ENCODE assay signal across 26 cellular contexts in the genomic region with DNA sequence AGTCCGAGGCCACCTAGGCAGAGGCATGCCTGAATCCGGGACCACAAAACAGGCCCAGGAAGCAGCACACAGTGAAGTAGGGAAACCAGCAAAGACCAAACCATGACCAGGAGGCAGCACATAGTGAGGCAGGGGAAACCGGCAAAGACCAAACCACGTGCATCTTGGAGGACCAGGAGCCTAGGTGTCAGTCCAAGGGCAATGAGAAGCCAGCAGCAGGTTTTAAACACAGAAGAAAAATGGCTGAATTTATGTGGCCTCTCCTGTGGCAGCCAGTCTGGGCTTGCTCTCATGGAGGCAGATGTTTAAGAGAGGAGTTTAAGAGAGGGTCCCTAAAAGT.
"Had no signal": no experiment of that assay in that cellular context is flagged by ENCODE, and none has a peak within 500 bp of the region (broad histone marks: within the 10 kb centered on the region; RNA-seq: fewer than 3 reads in every experiment).

No MANE protein-coding gene starts in this region.

- H3K9me3 Mint-ChIP-seq: activated B cell treated with CpG ODN at 0.5 μM for 24 hours; activated CD4-positive, alpha-beta memory T cell treated with anti-CD3 and anti-CD28 coated beads for 36 hours; activated CD4-positive, alpha-beta T cell treated with anti-CD3 and anti-CD28 coated beads, Interleukin-2, amount 10 ng/mL, durations not matched to agents 24 days and 14 days; activated naive CD8-positive, alpha-beta T cell treated with anti-CD3 and anti-CD28 coated beads, Interleukin-2, amount 10 ng/mL, durations not matched to agents 7 days and 5 days; activated T-helper 2 cell treated with anti-CD3 and anti-CD28 coated beads, Interferon-gamma antibody, Interleukin-2, Interleukin-4, amounts not matched to agents 10 μg/mL and 5 μg/mL and 100 μg/mL, durations not matched to agents 14 hours and 24 hours and 36 hours; T-helper 1 cell treated with Interleukin-12 subunit alpha and Interleukin-12 subunit beta and Interleukin-4 antibody, amounts not matched to agents 30 μg/mL and 1 μg/mL, for 36 hours had no signal

- ATAC-seq: body of pancreas had no signal

- H3K4me3 ChIP-seq: ascending aorta, body of pancreas, MG63, SJSA1 had no signal

- FAIRE-seq: bronchial epithelial cell, RCC 7860 had no signal

- H3K27ac ChIP-seq: ascending aorta, body of pancreas, SJSA1 had no signal

- H3K4me1 ChIP-seq: ascending aorta, body of pancreas, SJSA1 had no signal

- H3K27me3 Mint-ChIP-seq: activated B cell treated with CpG ODN at 0.5 μM for 24 hours; activated CD4-positive, alpha-beta memory T cell treated with anti-CD3 and anti-CD28 coated beads for 36 hours; activated CD4-positive, alpha-beta T cell treated with anti-CD3 and anti-CD28 coated beads, Interleukin-2, amount 10 ng/mL, durations not matched to agents 24 days and 14 days; activated naive CD8-positive, alpha-beta T cell treated with anti-CD3 and anti-CD28 coated beads, Interleukin-2, amount 10 ng/mL, durations not matched to agents 7 days and 5 days had no signal

- H3K27ac Mint-ChIP-seq: activated B cell treated with CpG ODN at 0.5 μM for 24 hours; activated CD4-positive, alpha-beta memory T cell treated with anti-CD3 and anti-CD28 coated beads for 36 hours; activated CD4-positive, alpha-beta T cell treated with anti-CD3 and anti-CD28 coated beads, Interleukin-2, amount 10 ng/mL, durations not matched to agents 24 days and 14 days; activated naive CD8-positive, alpha-beta T cell treated with anti-CD3 and anti-CD28 coated beads, Interleukin-2, amount 10 ng/mL, durations not matched to agents 7 days and 5 days; activated T-helper 2 cell treated with anti-CD3 and anti-CD28 coated beads, Interferon-gamma antibody, Interleukin-2, Interleukin-4, amounts not matched to agents 10 μg/mL and 5 μg/mL and 100 μg/mL, durations not matched to agents 14 hours and 24 hours and 36 hours; T-helper 1 cell treated with Interleukin-12 subunit alpha and Interleukin-12 subunit beta and Interleukin-4 antibody, amounts not matched to agents 30 μg/mL and 1 μg/mL, for 36 hours had no signal

- H3K27me3 ChIP-seq: ascending aorta, body of pancreas, MG63, SJSA1 had no signal

- H3K9me3 ChIP-seq: ascending aorta, body of pancreas, MG63, SJSA1 had no signal

- DNase-seq: activated B cell treated with CpG ODN at 0.5 μM for 24 hours; activated CD4-positive, alpha-beta memory T cell treated with anti-CD3 and anti-CD28 coated beads for 36 hours; activated CD4-positive, alpha-beta T cell treated with anti-CD3 and anti-CD28 coated beads for 1 hour; activated CD4-positive, alpha-beta T cell treated with anti-CD3 and anti-CD28 coated beads, Interleukin-2, amount 10 ng/mL, durations not matched to agents 24 days and 14 days; activated CD8-positive, alpha-beta memory T cell treated with anti-CD3 and anti-CD28 coated beads for 24 hours; activated naive CD4-positive, alpha-beta T cell treated with anti-CD3 and anti-CD28 coated beads, Interleukin-2, amount 50 U/mL, for 16 hours; activated naive CD8-positive, alpha-beta T cell treated with anti-CD3 and anti-CD28 coated beads, Interleukin-2, amount 10 ng/mL, durations not matched to agents 7 days and 5 days; activated T-cell treated with anti-CD3 and anti-CD28 coated beads, Interleukin-2, amount 50 U/mL, for 48 hours; amniotic stem cell; body of pancreas; central memory CD4-positive, alpha-beta T cell; IMR-90; KG1; MG63; MV-4-11; NCI-H1092 treated with DMSO at 0.1 percent for 48 hours; NCI-H1417 treated with DMSO at 0.1 percent for 48 hours; NCI-H1694; NK-92 treated with Interleukin-12 subunit alpha and Interleukin-12 subunit beta, amount 100 ng/mL, for 24 hours; T-helper 9 cell had no signal

- H3K4me3 Mint-ChIP-seq: activated B cell treated with CpG ODN at 0.5 μM for 24 hours; activated CD4-positive, alpha-beta memory T cell treated with anti-CD3 and anti-CD28 coated beads for 36 hours; activated CD4-positive, alpha-beta T cell treated with anti-CD3 and anti-CD28 coated beads, Interleukin-2, amount 10 ng/mL, durations not matched to agents 24 days and 14 days; activated naive CD8-positive, alpha-beta T cell treated with anti-CD3 and anti-CD28 coated beads, Interleukin-2, amount 10 ng/mL, durations not matched to agents 7 days and 5 days; T-helper 1 cell treated with Interleukin-12 subunit alpha and Interleukin-12 subunit beta and Interleukin-4 antibody, amounts not matched to agents 30 μg/mL and 1 μg/mL, for 36 hours had no signal
